Comparison of ENCODE assay signal across 19 cellular contexts in genomic region chr19:10168386-10168948, GRCh38. TPM values are rescaled to one million over a fixed set of nuclear protein-coding genes. Genes with fewer than 3 reads are reported as not detected.
DNase-seq lines count a peak whose midpoint lies in the region; ATAC-seq and TF ChIP-seq lines count a peak whose summit lies in the region.
"Had no signal": no experiment of that assay in that cellular context is flagged by ENCODE, and none has a peak within 500 bp of the region (broad histone marks: within the 10 kb centered on the region; RNA-seq: fewer than 3 reads in every experiment).

No MANE protein-coding gene starts in this region.

- H2AFZ ChIP-seq in OCI-LY3 (ENCODE audit: low read depth, low read length): no peak overlapping the region
- H2AFZ ChIP-seq: GM23338 had no signal

- no peak for ATAC-seq in CD4-positive, alpha-beta T cell (ENCODE audit: poor library complexity)
- peak; percentile 42 for ATAC-seq in activated naive CD8-positive, alpha-beta T cell treated with anti-CD3 and anti-CD28 coated beads, Interleukin-2, amount 10 ng/mL, durations not matched to agents 7 days and 5 days (ENCODE audit: low read depth)
- no peak for ATAC-seq in GM21367 (IDR thresholded peaks at IDR 0.05; ENCODE audit: unreplicated experiment)
- ATAC-seq: GM23338, Right ventricle myocardium inferior had no signal

- H3K36me3 Mint-ChIP-seq in activated CD4-positive, alpha-beta T cell treated with anti-CD3 and anti-CD28 coated beads, Interleukin-2, amount 10 ng/mL, durations not matched to agents 7 days and 5 days (ENCODE audit: low read depth): peaks cover 63% of the 10 kb centered on the region
- peaks cover 76% of the 10 kb centered on the region for H3K36me3 Mint-ChIP-seq in CD4-positive, alpha-beta T cell (ENCODE audit: low read depth)
- peaks cover 28% of the 10 kb centered on the region for H3K36me3 Mint-ChIP-seq in activated naive CD8-positive, alpha-beta T cell treated with anti-CD3 and anti-CD28 coated beads, Interleukin-2, amount 10 ng/mL, durations not matched to agents 7 days and 5 days

- DNase-seq in activated CD4-positive, alpha-beta T cell treated with anti-CD3 and anti-CD28 coated beads, Interleukin-2, amount 10 ng/mL, durations not matched to agents 7 days and 5 days: no peak
- no peak for DNase-seq in activated CD4-positive, alpha-beta T cell treated with anti-CD3 and anti-CD28 coated beads for 4 hours
- DNase-seq in CD4-positive, alpha-beta T cell: no peak
- no peak for DNase-seq in activated naive CD8-positive, alpha-beta T cell treated with anti-CD3 and anti-CD28 coated beads, Interleukin-2, amount 10 ng/mL, durations not matched to agents 7 days and 5 days
- DNase-seq in NCI-H69 (lab: John Stamatoyannopoulos, UW) (no peak), hypothalamus (lab: John Stamatoyannopoulos, UW) (no peak)
- DNase-seq: C1 segment of cervical spinal cord, COR-L47, DMS153, MV-4-11, NCI-H1436, NCI-H2081, NCI-H2227 treated with DMSO at 0.1 percent for 48 hours, NCI-H526 had no signal

- no peak overlapping the region for H3K9ac ChIP-seq in OCI-LY3 (ENCODE audit: low read length)

- H3K27me3 ChIP-seq in CD4-positive, alpha-beta T cell (ENCODE audit: control insufficient read depth, insufficient read depth, low read length): no peaks in the 10 kb centered on the region
- H3K27me3 ChIP-seq in OCI-LY3 (ENCODE audit: low read depth, low read length): no peaks in the 10 kb centered on the region

- peak overlapping the region; percentile 84 for H3K27ac Mint-ChIP-seq in activated CD4-positive, alpha-beta T cell treated with anti-CD3 and anti-CD28 coated beads, Interleukin-2, amount 10 ng/mL, durations not matched to agents 7 days and 5 days
- H3K27ac Mint-ChIP-seq in CD4-positive, alpha-beta T cell: peak overlapping the region; percentile 51
- peak overlapping the region; percentile 73 for H3K27ac Mint-ChIP-seq in activated naive CD8-positive, alpha-beta T cell treated with anti-CD3 and anti-CD28 coated beads, Interleukin-2, amount 10 ng/mL, durations not matched to agents 7 days and 5 days
- H3K27ac Mint-ChIP-seq: GM23338, IgD-negative memory B cell had no signal

- no peaks in the 10 kb centered on the region for H4K20me1 ChIP-seq in OCI-LY3 (ENCODE audit: insufficient read depth, low read length)

- H3K4me1 Mint-ChIP-seq in activated CD4-positive, alpha-beta T cell treated with anti-CD3 and anti-CD28 coated beads, Interleukin-2, amount 10 ng/mL, durations not matched to agents 7 days and 5 days: peaks cover 17% of the 10 kb centered on the region
- H3K4me1 Mint-ChIP-seq in CD4-positive, alpha-beta T cell (ENCODE audit: low read depth): peaks cover 6% of the 10 kb centered on the region
- H3K4me1 Mint-ChIP-seq in activated naive CD8-positive, alpha-beta T cell treated with anti-CD3 and anti-CD28 coated beads, Interleukin-2, amount 10 ng/mL, durations not matched to agents 7 days and 5 days: peaks cover 9% of the 10 kb centered on the region
- H3K4me1 Mint-ChIP-seq: GM23338 had no signal

- peaks cover 3% of the 10 kb centered on the region; the same call in 1 of the 2 replicates for H3K79me2 ChIP-seq in OCI-LY3 (ENCODE audit: low read length)

- POLR2A ChIA-PET in activated CD4-positive, alpha-beta T cell treated with anti-CD3 and anti-CD28 coated beads, Interleukin-2, amount 10 ng/mL, durations not matched to agents 7 days and 5 days (lab: Charles Lee): no interaction called here
- POLR2A ChIA-PET in CD4-positive, alpha-beta T cell (lab: Charles Lee): no interaction called here
- POLR2A ChIA-PET in activated naive CD8-positive, alpha-beta T cell treated with anti-CD3 and anti-CD28 coated beads, Interleukin-2, amount 10 ng/mL, durations not matched to agents 7 days and 5 days (lab: Charles Lee): interaction anchor here (1.4 kb wide), 1 partner anchor 10 kb away, joined by 3 read pairs; no protein-coding TSS in a partner anchor

- H3K4me2 ChIP-seq in OCI-LY3 (ENCODE audit: low read length): no peak overlapping the region
- H3K4me2 ChIP-seq: GM23338 had no signal

- H3K27ac ChIP-seq in CD4-positive, alpha-beta T cell (ENCODE audit: low read depth, low read length): no peak overlapping the region
- peak overlapping the region; percentile 1; the same call in 1 of the 2 replicates for H3K27ac ChIP-seq in OCI-LY3 (ENCODE audit: low read length)

- H3K4me1 ChIP-seq in OCI-LY3 (ENCODE audit: low read length): peaks cover 13% of the 10 kb centered on the region

- H3K27me3 Mint-ChIP-seq in activated CD4-positive, alpha-beta T cell treated with anti-CD3 and anti-CD28 coated beads, Interleukin-2, amount 10 ng/mL, durations not matched to agents 7 days and 5 days: no peaks in the 10 kb centered on the region
- H3K27me3 Mint-ChIP-seq in CD4-positive, alpha-beta T cell: no peaks in the 10 kb centered on the region
- no peaks in the 10 kb centered on the region for H3K27me3 Mint-ChIP-seq in activated naive CD8-positive, alpha-beta T cell treated with anti-CD3 and anti-CD28 coated beads, Interleukin-2, amount 10 ng/mL, durations not matched to agents 7 days and 5 days
- H3K27me3 Mint-ChIP-seq: IgD-negative memory B cell had no signal

- H3K36me3 ChIP-seq in OCI-LY3 (replicated peaks; ENCODE audit: low read depth, low read length): peaks cover 52% of the 10 kb centered on the region

- H3K4me3 ChIP-seq in OCI-LY3 (ENCODE audit: low read length): no peak overlapping the region
- H3K4me3 ChIP-seq: GM23338 had no signal

- H3K9me3 ChIP-seq in CD4-positive, alpha-beta T cell (ENCODE audit: control insufficient read depth, low read length): no peaks in the 10 kb centered on the region
- no peaks in the 10 kb centered on the region for H3K9me3 ChIP-seq in OCI-LY3 (ENCODE audit: insufficient read depth, low read length)

- no peak overlapping the region for H3K4me3 Mint-ChIP-seq in activated CD4-positive, alpha-beta T cell treated with anti-CD3 and anti-CD28 coated beads, Interleukin-2, amount 10 ng/mL, durations not matched to agents 7 days and 5 days
- H3K4me3 Mint-ChIP-seq in CD4-positive, alpha-beta T cell: no peak overlapping the region
- H3K4me3 Mint-ChIP-seq in activated naive CD8-positive, alpha-beta T cell treated with anti-CD3 and anti-CD28 coated beads, Interleukin-2, amount 10 ng/mL, durations not matched to agents 7 days and 5 days: no peak overlapping the region
- H3K4me3 Mint-ChIP-seq: GM23338 had no signal

- TF ChIP-seq CTCF in CD4-positive, alpha-beta T cell (IDR thresholded peaks at IDR 0.05): no peak
- TF ChIP-seq CTCF in OCI-LY3 (IDR thresholded peaks at IDR 0.05; ENCODE audit: low read depth, low read length): no peak

- H3K9me3 Mint-ChIP-seq in activated CD4-positive, alpha-beta T cell treated with anti-CD3 and anti-CD28 coated beads, Interleukin-2, amount 10 ng/mL, durations not matched to agents 7 days and 5 days: no peaks in the 10 kb centered on the region
- H3K9me3 Mint-ChIP-seq in CD4-positive, alpha-beta T cell: no peaks in the 10 kb centered on the region
- no peaks in the 10 kb centered on the region for H3K9me3 Mint-ChIP-seq in activated naive CD8-positive, alpha-beta T cell treated with anti-CD3 and anti-CD28 coated beads, Interleukin-2, amount 10 ng/mL, durations not matched to agents 7 days and 5 days
- H3K9me3 Mint-ChIP-seq: GM23338, IgD-negative memory B cell had no signal

- intact Hi-C loops in CD4-positive, alpha-beta T cell (cut with DNase I, micrococcal nuclease): no loop called here

- CTCF ChIA-PET in activated CD4-positive, alpha-beta T cell treated with anti-CD3 and anti-CD28 coated beads, Interleukin-2, amount 10 ng/mL, durations not matched to agents 7 days and 5 days (lab: Charles Lee): interaction anchor here (0.6 to 1.1 kb wide), 4 partner anchors 25 to 563 kb away, joined by 3 to 5 read pairs (median 3); no protein-coding TSS in a partner anchor
- CTCF ChIA-PET in CD4-positive, alpha-beta T cell (lab: Charles Lee): no interaction called here

RNA-seq across cellular contexts. Expression of gene DNMT1, which starts 26.3 kb away (rescaled TPM):
- total RNA-seq in activated CD4-positive, alpha-beta T cell treated with anti-CD3 and anti-CD28 coated beads, Interleukin-2, amount 10 ng/mL, durations not matched to agents 7 days and 5 days: 100 to 1,000 TPM; 375 to 404 TPM
- 100 to 1,000 TPM; 159 to 160 TPM for total RNA-seq in CD4-positive, alpha-beta T cell
- 100 to 1,000 TPM; 347 to 384 TPM for total RNA-seq in activated naive CD8-positive, alpha-beta T cell treated with anti-CD3 and anti-CD28 coated beads, Interleukin-2, amount 10 ng/mL, durations not matched to agents 7 days and 5 days

RNA-seq across cellular contexts. Expression of gene EIF3G, which starts 48.8 kb away (rescaled TPM):
- 100 to 1,000 TPM; 228 to 230 TPM for total RNA-seq in activated CD4-positive, alpha-beta T cell treated with anti-CD3 and anti-CD28 coated beads, Interleukin-2, amount 10 ng/mL, durations not matched to agents 7 days and 5 days
- total RNA-seq in CD4-positive, alpha-beta T cell: 100 to 1,000 TPM; 328 to 343 TPM
- 100 to 1,000 TPM; 262 to 264 TPM for total RNA-seq in activated naive CD8-positive, alpha-beta T cell treated with anti-CD3 and anti-CD28 coated beads, Interleukin-2, amount 10 ng/mL, durations not matched to agents 7 days and 5 days

RNA-seq across cellular contexts. Expression of gene P2RY11, which starts 57.0 kb away (rescaled TPM):
- 10 to 100 TPM; 39.1 to 43.1 TPM for total RNA-seq in activated CD4-positive, alpha-beta T cell treated with anti-CD3 and anti-CD28 coated beads, Interleukin-2, amount 10 ng/mL, durations not matched to agents 7 days and 5 days
- 10 to 100 TPM; 88.5 to 93.9 TPM for total RNA-seq in CD4-positive, alpha-beta T cell
- 10 to 100 TPM; 51.8 to 53.6 TPM for total RNA-seq in activated naive CD8-positive, alpha-beta T cell treated with anti-CD3 and anti-CD28 coated beads, Interleukin-2, amount 10 ng/mL, durations not matched to agents 7 days and 5 days
